Comparison of ENCODE assay signal across 9 cellular contexts in genomic region chr10:132539894-132540293, GRCh38. TPM values are rescaled to one million over a fixed set of nuclear protein-coding genes. Genes with fewer than 3 reads are reported as not detected.
DNase-seq lines count a peak whose midpoint lies in the region; ATAC-seq and TF ChIP-seq lines count a peak whose summit lies in the region.
"Had no signal": no experiment of that assay in that cellular context is flagged by ENCODE, and none has a peak within 500 bp of the region (broad histone marks: within the 10 kb centered on the region; RNA-seq: fewer than 3 reads in every experiment).

No MANE protein-coding gene starts in this region.

- H3K27ac Mint-ChIP-seq in activated B cell treated with CpG ODN at 0.5 μM for 24 hours: peak overlapping the region; percentile 79
- peak overlapping the region in 1 of 2 donors; percentile 69 for H3K27ac Mint-ChIP-seq in stimulated activated naive CD8-positive, alpha-beta T cell treated with anti-CD3 and anti-CD28 coated beads, Interleukin-15, amount 100 ng/mL, for 72 hours

- DNase-seq in activated CD4-positive, alpha-beta T cell treated with anti-CD3 and anti-CD28 coated beads for 48 hours: peak; percentile 54
- DNase-seq in activated CD4-positive, alpha-beta T cell treated with anti-CD3 and anti-CD28 coated beads, Interleukin-2, amount 50 U/mL, for 4 hours: no peak
- DNase-seq in activated B cell treated with CpG ODN at 0.5 μM for 24 hours (no peak), fibroblast of the aortic adventitia (ENCODE audit: low read depth) (peak; percentile 69), GM10266 (ENCODE audit: extremely low spot score) (no peak), ACHN (no peak), HUDEP-2 (lab: John Stamatoyannopoulos, UW; ENCODE audit: unreplicated experiment in 76 of 76) (no peak)
- DNase-seq in stimulated activated naive CD8-positive, alpha-beta T cell treated with anti-CD3 and anti-CD28 coated beads, Interleukin-15, amount 100 ng/mL, for 72 hours: peak; percentile 34 to 59
- DNase-seq: kidney glomerular epithelial cell had no signal

- no peak for ATAC-seq in activated B cell treated with CpG ODN at 0.5 μM for 24 hours (ENCODE audit: low read depth)
- peak; percentile 47 for ATAC-seq in stimulated activated naive CD8-positive, alpha-beta T cell treated with anti-CD3 and anti-CD28 coated beads, Interleukin-15, amount 100 ng/mL, for 72 hours

- peak overlapping the region; percentile 81 for H3K4me3 ChIP-seq in fibroblast of the aortic adventitia (ENCODE audit: low read depth, low read length)

- POLR2A ChIA-PET in activated B cell treated with CpG ODN at 0.5 μM for 24 hours (lab: Charles Lee): interaction anchor here (0.6 to 2.6 kb wide), 13 partner anchors 8 to 119 kb away, joined by 3 to 22 read pairs (median 4); no protein-coding TSS in a partner anchor

- peaks cover 77% of the 10 kb centered on the region for H3K4me1 Mint-ChIP-seq in activated B cell treated with CpG ODN at 0.5 μM for 24 hours
- H3K4me1 Mint-ChIP-seq in stimulated activated naive CD8-positive, alpha-beta T cell treated with anti-CD3 and anti-CD28 coated beads, Interleukin-15, amount 100 ng/mL, for 72 hours: peaks cover 84% of the 10 kb centered on the region

- H3K27me3 Mint-ChIP-seq in activated B cell treated with CpG ODN at 0.5 μM for 24 hours: no peaks in the 10 kb centered on the region
- H3K27me3 Mint-ChIP-seq in stimulated activated naive CD8-positive, alpha-beta T cell treated with anti-CD3 and anti-CD28 coated beads, Interleukin-15, amount 100 ng/mL, for 72 hours: no peaks in the 10 kb centered on the region

- H3K4me3 Mint-ChIP-seq in activated B cell treated with CpG ODN at 0.5 μM for 24 hours: peak overlapping the region; percentile 91
- H3K4me3 Mint-ChIP-seq in stimulated activated naive CD8-positive, alpha-beta T cell treated with anti-CD3 and anti-CD28 coated beads, Interleukin-15, amount 100 ng/mL, for 72 hours: peak overlapping the region; percentile 95 to 99

- H3K36me3 Mint-ChIP-seq in activated B cell treated with CpG ODN at 0.5 μM for 24 hours (ENCODE audit: low read depth): peaks cover 16% of the 10 kb centered on the region

- in situ Hi-C loops in ACHN (cut with HindIII; ENCODE audit: low pct_ligation_motif_present, low pct_unique_long_range_greater_than_20kb, low sequenced_read_pairs): no loop called here

- no peak for TF ChIP-seq CTCF in activated B cell treated with CpG ODN at 0.5 μM for 24 hours (IDR thresholded peaks at IDR 0.05)
- no peak for TF ChIP-seq CTCF in fibroblast of the aortic adventitia (IDR thresholded peaks at IDR 0.05; ENCODE audit: insufficient read depth, low read length)
- TF ChIP-seq CTCF in GM10266 (IDR thresholded peaks at IDR 0.05; ENCODE audit: control insufficient read depth, insufficient read depth, low read depth, missing control alignments): no peak

- H3K9me3 Mint-ChIP-seq in activated B cell treated with CpG ODN at 0.5 μM for 24 hours: no peaks in the 10 kb centered on the region
- no peaks in the 10 kb centered on the region for H3K9me3 Mint-ChIP-seq in stimulated activated naive CD8-positive, alpha-beta T cell treated with anti-CD3 and anti-CD28 coated beads, Interleukin-15, amount 100 ng/mL, for 72 hours

- intact Hi-C loops in activated B cell treated with CpG ODN at 0.5 μM for 24 hours (cut with micrococcal nuclease): no loop called here

- CTCF ChIA-PET in activated B cell treated with CpG ODN at 0.5 μM for 24 hours (lab: Charles Lee): interaction anchor here (0.8 to 2.9 kb wide), 3 partner anchors 11 to 55 kb away, joined by 3 to 11 read pairs (median 3); no protein-coding TSS in a partner anchor

RNA-seq across cellular contexts. Expression of gene INPP5A, which starts 2.3 kb away (rescaled TPM):
- 20.5 and 24.9 TPM in 2 replicates for total RNA-seq in activated B cell treated with CpG ODN at 0.5 μM for 24 hours
- 13.1 and 36.8 TPM in 2 replicates for total RNA-seq in fibroblast of the aortic adventitia (ENCODE audit: low replicate concordance)

Comparison
In these comparisons a context has a peak if more than half of its experiments do, and no peak if none do; other contexts are left out.
1. DNase-seq: peak in activated CD4-positive, alpha-beta T cell treated with anti-CD3 and anti-CD28 coated beads for 48 hours (single experiment), fibroblast of the aortic adventitia (single experiment) and stimulated activated naive CD8-positive, alpha-beta T cell treated with anti-CD3 and anti-CD28 coated beads, Interleukin-15, amount 100 ng/mL, for 72 hours (2 of 2); none in activated CD4-positive, alpha-beta T cell treated with anti-CD3 and anti-CD28 coated beads, Interleukin-2, amount 50 U/mL, for 4 hours (0 of 2), activated B cell treated with CpG ODN at 0.5 μM for 24 hours (single experiment), GM10266 (single experiment), ACHN (single experiment) and HUDEP-2 (0 of 76).